In the genomic region with DNA sequence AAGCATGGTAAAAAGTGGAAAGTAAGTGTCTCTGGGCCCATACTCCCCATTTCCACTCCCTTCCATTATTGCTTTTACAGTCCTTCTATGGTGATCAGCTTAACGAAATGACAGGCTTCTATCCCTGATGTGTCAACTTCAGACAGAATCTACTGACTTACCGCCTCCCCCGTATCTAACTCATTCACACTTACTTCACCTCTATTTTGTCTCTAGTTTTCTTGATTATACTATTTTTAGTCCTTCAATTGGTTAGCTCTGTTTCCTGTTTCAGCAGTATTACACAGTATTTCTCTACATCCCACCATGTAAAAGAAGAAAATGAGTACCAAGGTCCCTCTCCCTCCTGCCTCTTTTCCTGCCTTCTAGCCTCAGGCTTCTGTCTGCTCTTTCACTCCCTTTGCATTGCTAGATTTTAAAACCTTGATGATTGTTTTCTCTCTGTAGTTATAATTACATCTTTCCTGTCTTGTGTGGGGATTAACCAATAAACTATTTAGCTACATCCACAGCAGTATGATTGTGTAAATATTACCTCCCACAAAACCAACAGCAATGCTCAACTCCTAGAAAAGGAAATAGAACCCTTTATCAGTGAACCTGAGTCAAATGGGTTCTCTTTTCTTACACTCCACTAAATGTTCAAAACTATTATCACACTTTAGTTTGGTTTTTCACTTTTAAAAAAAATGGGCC, we compare ENCODE assay signal across 13 cellular contexts. TPM values are rescaled to one million over a fixed set of nuclear protein-coding genes. Genes with fewer than 3 reads are reported as not detected.
A peak's percentile ranks its signal among the peaks of the same experiment; 100 is the strongest.
DNase-seq lines count a peak whose midpoint lies in the region; ATAC-seq, FAIRE-seq and TF ChIP-seq lines count a peak whose summit lies in the region.
"Had no signal": no experiment of that assay in that cellular context is flagged by ENCODE, and none has a peak within 500 bp of the region (broad histone marks: within the 10 kb centered on the region; RNA-seq: fewer than 3 reads in every experiment).

No MANE protein-coding gene starts in this region.

- H3K79me2 ChIP-seq in K562 (ENCODE audit: control insufficient read depth, insufficient read depth, low read length), result peaks cover 93% of the 10 kb centered on the region

- DNase-seq in SIG-M5 treated with dmso at 0.1 percent for 504 hours (lab: John Stamatoyannopoulos, UW; ENCODE audit: unreplicated experiment), result peak; percentile 85
- DNase-seq in SIG-M5 (lab: John Stamatoyannopoulos, UW), result no peak
- DNase-seq in NB4 (ENCODE audit: low read depth), result peak; percentile 71
- peak in 1 of 4 experiments; percentile 34 for DNase-seq in K562 (ENCODE audit: extremely low read depth in 1 of 4, low spot score in 3 of 4)
- no peak for DNase-seq in osteocyte (ENCODE audit: extremely low spot score, unreplicated experiment)
- no peak for DNase-seq in cardiac septum (ENCODE audit: low spot score)
- DNase-seq in gastrocnemius medialis, result no peak
- DNase-seq: 8988T, endodermal cell, NCI-H1436 treated with DMSO at 0.1 percent for 48 hours, right lobe of liver had no signal

- no peaks in the 10 kb centered on the region for H3K9me1 ChIP-seq in K562 (ENCODE audit: control insufficient read depth, insufficient read depth, low read length)

- no peaks in the 10 kb centered on the region for H3K9me3 Mint-ChIP-seq in osteocyte (ENCODE audit: unreplicated experiment)
- H3K9me3 Mint-ChIP-seq: endodermal cell had no signal

- ATAC-seq in K562 (peak; percentile 55), GM19452 (IDR thresholded peaks at IDR 0.05; ENCODE audit: unreplicated experiment) (no peak), gastrocnemius medialis (no peak)

- FAIRE-seq in K562 (lab: Jason Lieb, UNC), result no peak

- no peaks in the 10 kb centered on the region for H4K20me1 ChIP-seq in K562 (replicated peaks; ENCODE audit: control insufficient read depth, insufficient read depth, low read length)

- 5% methylated on average over 3 of the region's 3 CpGs for WGBS in K562 (ENCODE audit: insufficient coverage, low coverage, missing lambda C conversion rate)

- POLR2A ChIA-PET in K562 (lab: Yijun Ruan, JAX), result interaction anchor here (0.8 kb wide), 1 partner anchor 53 kb away, joined by 4 read pairs; the partner anchor contains the start of gene GNAQ

- no peak for TF ChIP-seq RAD21 in K562 (CRISPR knock-in tag; conservative IDR thresholded peaks at IDR 0.05 in 1 of 2, IDR thresholded peaks at IDR 0.05 in 1 of 2)

- peak overlapping the region in 1 of 2 experiments; percentile 20; a peak in 2 of 4 replicates for H3K9ac ChIP-seq in K562 (ENCODE audit: insufficient read depth in 1 of 2, low read depth in 2 of 2, low read length in 2 of 2)

- 0 out of 2 replicates have a peak overlapping the region, but pooled peaks have one; percentile 11 for H3K4me2 ChIP-seq in K562 (ENCODE audit: insufficient read depth, low read length)

- intact Hi-C loops in K562 (cut with micrococcal nuclease), result no loop called here
- intact Hi-C loops in cardiac septum (cut with DNase I), result loop anchor here (5.0 kb wide), 1 partner anchor 131 kb away; no protein-coding TSS in a partner anchor
- intact Hi-C loops in gastrocnemius medialis (cut with DNase I; ENCODE audit: low total_unique reads), result no loop called here

- no peak for TF ChIP-seq POLR2A in NB4 (IDR thresholded peaks at IDR 0.05; ENCODE audit: extremely low read depth, insufficient read length)
- TF ChIP-seq POLR2A in K562 (conservative IDR thresholded peaks at IDR 0.05), result no peak
- TF ChIP-seq POLR2A in gastrocnemius medialis (IDR thresholded peaks at IDR 0.05), result no peak

- no peaks in the 10 kb centered on the region for H3K36me3 Mint-ChIP-seq in osteocyte (ENCODE audit: unreplicated experiment)

- peak overlapping the region; percentile 62 for H3K27ac ChIP-seq in K562 (ENCODE audit: extremely low read depth, low read depth, low read length)
- H3K27ac ChIP-seq in gastrocnemius medialis, result peak overlapping the region in 2 of 4 donors; percentile 26 to 30
- H3K27ac ChIP-seq: SJSA1 had no signal

- peaks cover 10 to 42% of the 10 kb centered on the region in 2 experiments; a peak in 4 of 5 replicates for H3K4me1 ChIP-seq in K562 (replicated peaks in 1 of 2; ENCODE audit: control insufficient read depth in 2 of 2, insufficient read depth in 2 of 2, low read length in 2 of 2)
- peaks cover 26 to 58% of the 10 kb centered on the region in 2 donors for H3K4me1 ChIP-seq in gastrocnemius medialis

- in situ Hi-C loops in K562 (cut with MboI), result loop anchor here (10.0 kb wide), 1 partner anchor 137 kb away; no protein-coding TSS in a partner anchor
- in situ Hi-C loops in gastrocnemius medialis (cut with MboI; ENCODE audit: low sequenced_read_pairs in 4 of 4), result loop anchor here in 1 of 4 donors (10.0 kb wide), 1 partner anchor 57 kb away; the partner anchor contains the start of gene GNAQ

- CTCF ChIA-PET in K562 (lab: Yijun Ruan, JAX; ENCODE audit: low intra/inter-chr PET ratio), result interaction anchor here (0.6 to 0.8 kb wide), 2 partner anchors 57 to 729 kb away, joined by 3 read pairs; no protein-coding TSS in a partner anchor

- H3K36me3 ChIP-seq in K562 (ENCODE audit: control insufficient read depth, insufficient read depth, low read length) (peaks cover 18% of the 10 kb centered on the region), gastrocnemius medialis (no peaks in the 10 kb centered on the region)
- H3K36me3 ChIP-seq: right lobe of liver had no signal

- H3K27me3 ChIP-seq in K562 (ENCODE audit: control insufficient read depth in 2 of 2, insufficient read depth in 2 of 2, low read length in 2 of 2) (no peaks in the 10 kb centered on the region), gastrocnemius medialis (no peaks in the 10 kb centered on the region)
- H3K27me3 ChIP-seq: right lobe of liver, SJSA1 had no signal

- H3K4me3 Mint-ChIP-seq in osteocyte (ENCODE audit: unreplicated experiment), result no peak overlapping the region
- H3K4me3 Mint-ChIP-seq: endodermal cell had no signal

- no TSS peak for BruUV-seq in K562 (replicated peaks; lab: Mats Ljungman, UMichigan)

- peaks cover 50% of the 10 kb centered on the region for H3K4me1 Mint-ChIP-seq in osteocyte (ENCODE audit: unreplicated experiment)

- H3K4me3 ChIP-seq in NB4 (ENCODE audit: low read depth, low read length) (no peak overlapping the region), K562 (no peak overlapping the region), gastrocnemius medialis (no peak overlapping the region)
- H3K4me3 ChIP-seq: right lobe of liver, SJSA1 had no signal

- no peaks in the 10 kb centered on the region for H3K27me3 Mint-ChIP-seq in osteocyte (ENCODE audit: unreplicated experiment)

- peak overlapping the region; percentile 85 for H3K27ac Mint-ChIP-seq in osteocyte (ENCODE audit: unreplicated experiment)

- no peak for TF ChIP-seq EP300 in K562 (IDR thresholded peaks at IDR 0.05; ENCODE audit: low read length)

- TF ChIP-seq CTCF in NB4 (IDR thresholded peaks at IDR 0.05; ENCODE audit: low read depth, low read length), result no peak
- no peak for TF ChIP-seq CTCF in K562 (IDR thresholded peaks at IDR 0.05 in 2 of 3, conservative IDR thresholded peaks at IDR 0.05 in 1 of 3; ENCODE audit: insufficient read depth in 2 of 3, low read depth in 1 of 3, low read length in 3 of 3)
- no peak for TF ChIP-seq CTCF in osteocyte (IDR thresholded peaks at IDR 0.05)
- TF ChIP-seq CTCF in gastrocnemius medialis (IDR thresholded peaks at IDR 0.05 in 4 of 5, conservative IDR thresholded peaks at IDR 0.05 in 1 of 5), result no peak

- no peaks in the 10 kb centered on the region for H3K9me3 ChIP-seq in K562 (replicated peaks; ENCODE audit: control insufficient read depth, insufficient read depth, low read depth, low read length)
- H3K9me3 ChIP-seq in gastrocnemius medialis, result no peaks in the 10 kb centered on the region
- H3K9me3 ChIP-seq: right lobe of liver, SJSA1 had no signal

- no peak overlapping the region for H2AFZ ChIP-seq in K562 (ENCODE audit: low read depth, low read length)

TF ChIP-seq in K562, 482 proteins besides CTCF, POLR2A, EP300 and RAD21 (continues in another document):
- 0 out of 2 replicates have a peak, but pooled peaks have one; percentile 25 for TF ChIP-seq SMARCA4 (IDR thresholded peaks at IDR 0.05)
- TF ChIP-seq MEIS2 (IDR thresholded peaks at IDR 0.05; ENCODE audit: partially characterized antibody), result peak; percentile 36
- TF ChIP-seq, protein P1, sequence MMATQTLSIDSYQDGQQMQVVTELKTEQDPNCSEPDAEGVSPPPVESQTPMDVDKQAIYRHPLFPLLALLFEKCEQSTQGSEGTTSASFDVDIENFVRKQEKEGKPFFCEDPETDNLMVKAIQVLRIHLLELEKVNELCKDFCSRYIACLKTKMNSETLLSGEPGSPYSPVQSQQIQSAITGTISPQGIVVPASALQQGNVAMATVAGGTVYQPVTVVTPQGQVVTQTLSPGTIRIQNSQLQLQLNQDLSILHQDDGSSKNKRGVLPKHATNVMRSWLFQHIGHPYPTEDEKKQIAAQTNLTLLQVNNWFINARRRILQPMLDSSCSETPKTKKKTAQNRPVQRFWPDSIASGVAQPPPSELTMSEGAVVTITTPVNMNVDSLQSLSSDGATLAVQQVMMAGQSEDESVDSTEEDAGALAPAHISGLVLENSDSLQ (IDR thresholded peaks at IDR 0.05), result peak; percentile 39; the same call in 1 of the 2 replicates
- peak; percentile 42; the same call in 1 of the 2 replicates for TF ChIP-seq ARID1B (IDR thresholded peaks at IDR 0.05)
- no peak for TF ChIP-seq CEBPG (CRISPR knock-in tag; IDR thresholded peaks at IDR 0.05)
- TF ChIP-seq CEBPG (tag; conservative IDR thresholded peaks at IDR 0.05 in 1 of 2, IDR thresholded peaks at IDR 0.05 in 1 of 2), result 0 out of 4 replicates have a peak, but pooled peaks of 1 of the 2 experiments have one; percentile 20
- no peak for TF ChIP-seq COPS2 (conservative IDR thresholded peaks at IDR 0.05)

RNA-seq across cellular contexts. Expression of gene GNAQ, which starts 53.4 kb away (rescaled TPM):
- total RNA-seq in K562 (2011; cell fraction: chromatin; rRNA removed; ENCODE audit: low replicate concordance), result 28.6 and 79.4 TPM in 2 replicates
- 5.3 and 7.6 TPM in 2 replicates for total RNA-seq in K562 (2011; cell fraction: nucleolus; rRNA removed)
- 12.1 and 18.6 TPM in 2 replicates for total RNA-seq in K562 (2011; cell fraction: nucleoplasm; rRNA removed)
- total RNA-seq in K562 (2014; rRNA removed), result 9.7 and 10.9 TPM in 2 replicates
- 17.5 and 20.7 TPM in 2 replicates for total RNA-seq in K562 (2014; rRNA removed; fragmentation: Illumina TruSeq; extraction: Trizol)
- 17.8 and 18.8 TPM in 2 replicates for total RNA-seq in K562 (2015; rRNA removed; fragmentation: Illumina TruSeq; extraction: Trizol)
- total RNA-seq in K562 (2021), result 23.7 and 27.9 TPM in 2 replicates
- polyA plus RNA-seq in K562 (2011; rRNA removed), result 19.4 and 25.6 TPM in 2 replicates
- polyA plus RNA-seq in K562 (2011; cell fraction: cytosol; rRNA removed), result 6.6 and 11.7 TPM in 2 replicates
- polyA plus RNA-seq in K562 (2011; cell fraction: nucleus; rRNA removed), result 14.6 and 27.6 TPM in 2 replicates
- polyA plus RNA-seq in K562 (2012), result 9.4 and 13.0 TPM in 2 replicates
- 21.3 and 22.2 TPM in 2 replicates for polyA plus RNA-seq in K562 (2014; fragmentation: Illumina TruSeq; extraction: Trizol)
- 1 to 10 TPM; 4.8 to 8.9 TPM for polyA plus RNA-seq in K562 (2014; fragmentation: Nextera tagmentation; extraction: Ambion mirVana)
- 10.4 and 11.0 TPM in 2 replicates for polyA plus RNA-seq in K562 (2014; rRNA removed)
- polyA minus RNA-seq in K562 (2011; rRNA and poly(A)+ RNA removed), result 115 and 117 TPM in 2 replicates
- polyA minus RNA-seq in K562 (2011; cell fraction: cytosol; rRNA and poly(A)+ RNA removed), result 18.7 and 22.0 TPM in 2 replicates
- polyA minus RNA-seq in K562 (2011; cell fraction: nucleus; rRNA and poly(A)+ RNA removed), result 10.4 and 13.6 TPM in 2 replicates
- total RNA-seq in osteocyte, result 65.9 and 71.2 TPM in 2 replicates
- 14.8 TPM for total RNA-seq in cardiac septum
- 10 to 100 TPM; 11.3 to 25.9 (median 18.7) TPM for total RNA-seq in gastrocnemius medialis

Comparison
In these comparisons a context has a peak if more than half of its experiments do, and no peak if none do; other contexts are left out.
1. DNase-seq: peak in SIG-M5 treated with dmso at 0.1 percent for 504 hours (single experiment) and NB4 (single experiment); none in SIG-M5 (single experiment), osteocyte (single experiment), cardiac septum (single experiment) and gastrocnemius medialis (0 of 2).